1 cellular context compared by ENCODE assay signal in genomic region chr5:65121880-65122436, GRCh38.
TF ChIP-seq lines count a peak whose summit lies in the region.

No MANE protein-coding gene starts in this region.

TF ChIP-seq in K562, 482 proteins besides CTCF, POLR2A, EP300 and RAD21 (continued from another document):
- TF ChIP-seq MYNN (IDR thresholded peaks at IDR 0.05) (no peak), MYNN (CRISPR knock-in tag; IDR thresholded peaks at IDR 0.05) (no peak), ZNF639 (CRISPR knock-in tag; conservative IDR thresholded peaks at IDR 0.05 in 1 of 2, IDR thresholded peaks at IDR 0.05 in 1 of 2) (peak in 1 of 2 experiments; percentile 60; a peak in 2 of 4 replicates), CEBPZ (IDR thresholded peaks at IDR 0.05; ENCODE audit: borderline replicate concordance, low read depth, low read length) (no peak), ZBTB11 (CRISPR knock-in tag; IDR thresholded peaks at IDR 0.05) (0 out of 6 replicates have a peak, but pooled peaks of 1 of the 3 experiments have one; percentile 50), ZNF445 (CRISPR knock-in tag; IDR thresholded peaks at IDR 0.05; ENCODE audit: low read depth) (no peak), XRCC5 (IDR thresholded peaks at IDR 0.05; ENCODE audit: low read depth, low read length) (no peak), TOE1 (IDR thresholded peaks at IDR 0.05; ENCODE audit: borderline replicate concordance) (peak; percentile 61; the same call in 1 of the 2 replicates), TOE1 (CRISPR knock-in tag; IDR thresholded peaks at IDR 0.05; ENCODE audit: borderline replicate concordance, low read depth) (no peak), HEY1 (CRISPR knock-in tag; IDR thresholded peaks at IDR 0.05; ENCODE audit: borderline replicate concordance) (no peak), ZNF12 (CRISPR knock-in tag; IDR thresholded peaks at IDR 0.05) (no peak), PTTG1 (tag; IDR thresholded peaks at IDR 0.05; ENCODE audit: low read depth) (no peak), FOXM1 (IDR thresholded peaks at IDR 0.05; ENCODE audit: low read depth) (no peak), FOXM1 (CRISPR knock-in tag; IDR thresholded peaks at IDR 0.05; ENCODE audit: low read depth) (no peak), SETDB1 (IDR thresholded peaks at IDR 0.05; ENCODE audit: low read length) (no peak), NFE2L1 (tag; IDR thresholded peaks at IDR 0.05; ENCODE audit: borderline replicate concordance, low read depth) (no peak), ZSCAN32 (CRISPR knock-in tag; IDR thresholded peaks at IDR 0.05) (peak; percentile 85), NFRKB (IDR thresholded peaks at IDR 0.05; ENCODE audit: low read depth) (no peak; the same call in 1 of the 2 replicates), ZNF41 (CRISPR knock-in tag; conservative IDR thresholded peaks at IDR 0.05) (peak; percentile 43; the same call in 1 of the 2 replicates), RCOR1 (IDR thresholded peaks at IDR 0.05; ENCODE audit: borderline replicate concordance in 1 of 2, low read depth in 2 of 2, low read length in 2 of 2) (peak in 1 of 2 experiments; percentile 39; a peak in 1 of 4 replicates), LEF1 (IDR thresholded peaks at IDR 0.05) (no peak; the same call in 1 of the 2 replicates), E2F6 (IDR thresholded peaks at IDR 0.05; ENCODE audit: borderline replicate concordance in 1 of 2, extremely low read depth in 1 of 2, insufficient read depth in 1 of 2, insufficient read length in 1 of 2, low read depth in 1 of 2, low read length in 1 of 2, poor library complexity in 1 of 2, severe bottlenecking in 1 of 2) (peak; percentile 45 to 64), KAT7 (CRISPR knock-in tag; IDR thresholded peaks at IDR 0.05; ENCODE audit: borderline replicate concordance) (no peak), FOXO4 (CRISPR knock-in tag; IDR thresholded peaks at IDR 0.05) (no peak), PTBP1 (IDR thresholded peaks at IDR 0.05; ENCODE audit: low read depth, low read length) (no peak), FIP1L1 (IDR thresholded peaks at IDR 0.05; ENCODE audit: low read depth, low read length, poor library complexity, severe bottlenecking) (no peak), EHMT2 (IDR thresholded peaks at IDR 0.05) (0 out of 2 replicates have a peak, but pooled peaks have one; percentile 42), HIVEP1 (CRISPR knock-in tag; IDR thresholded peaks at IDR 0.05) (no peak), IRF9 (tag; IDR thresholded peaks at IDR 0.05) (peak; percentile 80; the same call in 1 of the 2 replicates), POU5F1 (IDR thresholded peaks at IDR 0.05; ENCODE audit: borderline replicate concordance, low read depth, low read length, partially characterized antibody) (no peak), STAT6 (CRISPR knock-in tag; IDR thresholded peaks at IDR 0.05) (no peak), REST (CRISPR knock-in tag; IDR thresholded peaks at IDR 0.05; ENCODE audit: low read depth) (0 out of 2 replicates have a peak, but pooled peaks have one; percentile 37), ZNF551 (CRISPR knock-in tag; IDR thresholded peaks at IDR 0.05) (no peak), ATF2 (CRISPR knock-in tag; IDR thresholded peaks at IDR 0.05) (peak; percentile 15; the same call in 1 of the 2 replicates), XRCC3 (IDR thresholded peaks at IDR 0.05) (no peak), SP1 (CRISPR knock-in tag; IDR thresholded peaks at IDR 0.05) (no peak), MIER1 (IDR thresholded peaks at IDR 0.05; ENCODE audit: low read depth) (no peak), ZBTB12 (CRISPR knock-in tag; IDR thresholded peaks at IDR 0.05) (0 out of 2 replicates have a peak, but pooled peaks have one; percentile 6), ATF7 (IDR thresholded peaks at IDR 0.05) (peak; percentile 72; the same call in 1 of the 2 replicates)
